ENCODE assay signal across 8 cellular contexts in genomic region chr18:8615397-8616025, GRCh38. TPM values are rescaled to one million over a fixed set of nuclear protein-coding genes. Genes with fewer than 3 reads are reported as not detected.
DNase-seq lines count a peak whose midpoint lies in the region; ATAC-seq and TF ChIP-seq lines count a peak whose summit lies in the region.

No MANE protein-coding gene starts in this region.

- no peaks in the 10 kb centered on the region for H3K27me3 ChIP-seq in uterus

- peaks cover 8 to 21% of the 10 kb centered on the region in 2 donors for H3K4me1 ChIP-seq in uterus

- BruUV-seq in MCF 10A (replicated peaks; lab: Mats Ljungman, UMichigan): no TSS peak

- no peaks in the 10 kb centered on the region for H3K9me3 Mint-ChIP-seq in MCF 10A (ENCODE audit: unreplicated experiment)

- no peaks in the 10 kb centered on the region for H3K9me3 ChIP-seq in uterus

- no peak for TF ChIP-seq CTCF in MCF 10A (IDR thresholded peaks at IDR 0.05; ENCODE audit: unreplicated experiment)
- TF ChIP-seq CTCF in uterus (IDR thresholded peaks at IDR 0.05): no peak

- DNase-seq in GM04504 (ENCODE audit: low read depth) (peak; percentile 94), NCI-H2171 treated with DMSO at 0.1 percent for 48 hours (lab: John Stamatoyannopoulos, UW) (peak; percentile 89), MCF 10A (ENCODE audit: unreplicated experiment) (peak; percentile 93), left kidney (ENCODE audit: low read depth, low spot score) (peak; percentile 41), uterus (peak; percentile 35 to 64), globus pallidus (ENCODE audit: low spot score) (no peak), NAMALWA (ENCODE audit: low spot score) (no peak)

- H3K27me3 Mint-ChIP-seq in MCF 10A (ENCODE audit: insufficient read depth, unreplicated experiment): no peaks in the 10 kb centered on the region

- POLR2A ChIA-PET in MCF 10A (lab: Yijun Ruan, JAX): interaction anchor here (0.5 to 1.4 kb wide), 7 partner anchors 10 to 1049 kb away, joined by 3 read pairs; partner anchors contain the start of gene PTPRM

- peak overlapping the region; percentile 59 for H3K27ac Mint-ChIP-seq in MCF 10A (ENCODE audit: low read depth, unreplicated experiment)

- H3K4me1 Mint-ChIP-seq in MCF 10A (ENCODE audit: insufficient read depth, unreplicated experiment): peaks cover 45% of the 10 kb centered on the region

- H3K27ac ChIP-seq in uterus: peak overlapping the region; percentile 26 to 75

- peak overlapping the region; percentile 36 for H3K4me3 Mint-ChIP-seq in MCF 10A (ENCODE audit: unreplicated experiment)

- intact Hi-C loops in MCF 10A (cut with micrococcal nuclease) (no loop called here), uterus (cut with DNase I; ENCODE audit: low total_unique reads) (no loop called here)

- TF ChIP-seq POLR2A in uterus (IDR thresholded peaks at IDR 0.05): no peak

- H3K36me3 ChIP-seq in uterus: no peaks in the 10 kb centered on the region

- peaks cover 5% of the 10 kb centered on the region for H3K36me3 Mint-ChIP-seq in MCF 10A (ENCODE audit: insufficient read depth, unreplicated experiment)

- H3K4me3 ChIP-seq in uterus: no peak overlapping the region

- ATAC-seq in HG02588 (IDR thresholded peaks at IDR 0.05; ENCODE audit: unreplicated experiment): no peak

- CTCF ChIA-PET in MCF 10A (lab: Yijun Ruan, JAX): no interaction called here

RNA-seq across cellular contexts. Expression of gene RAB12, which starts 6.3 kb away (rescaled TPM):
- 27.8 and 28.4 TPM in 2 replicates for total RNA-seq in MCF 10A (2022)
- total RNA-seq in uterus: 10 to 100 TPM; 37.9 to 85.8 (median 50.4) TPM

Comparison
In these comparisons a context has a peak if more than half of its experiments do, and no peak if none do; other contexts are left out.
1. DNase-seq: peak in GM04504 (single experiment), NCI-H2171 treated with DMSO at 0.1 percent for 48 hours (single experiment), MCF 10A (single experiment), left kidney (single experiment) and uterus (2 of 2); none in globus pallidus (single experiment) and NAMALWA (single experiment).